Comparison of ENCODE assay signal across 2 cellular contexts in the genomic region with DNA sequence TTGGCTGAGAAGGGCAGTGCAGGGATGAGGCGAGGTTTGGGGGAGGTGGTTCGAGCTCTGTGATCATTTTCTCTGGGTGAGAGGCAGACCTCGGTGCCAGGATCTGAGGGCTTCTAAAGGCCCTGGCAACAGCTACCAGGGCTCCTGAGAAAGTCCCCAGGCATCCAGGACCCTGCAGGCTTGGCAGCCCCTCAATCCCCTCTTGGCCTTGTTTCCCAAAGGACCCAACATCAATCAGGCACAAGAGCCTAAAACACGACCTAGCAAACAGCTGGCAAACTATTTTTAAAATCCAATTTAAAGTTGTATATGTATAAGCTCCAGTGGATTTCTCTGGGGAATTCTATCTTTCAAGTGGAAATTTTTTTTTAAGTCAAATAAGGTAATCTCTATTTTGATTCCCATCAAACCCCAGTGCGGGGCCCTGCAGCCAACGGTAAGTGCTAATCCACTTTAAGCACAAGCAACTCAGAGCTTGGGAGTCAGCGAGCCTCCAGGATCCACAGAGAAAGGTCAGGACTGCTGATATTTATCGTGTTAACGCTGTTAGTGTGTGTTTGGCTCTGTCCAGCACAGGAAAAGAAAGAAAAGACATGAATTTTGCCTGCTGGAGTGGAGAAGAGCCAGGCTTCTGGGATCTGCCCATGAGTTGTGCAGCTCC.
TF ChIP-seq lines count a peak whose summit lies in the region.

No MANE protein-coding gene starts in this region.

TF ChIP-seq in H1, 55 proteins besides CTCF, POLR2A, EP300 and RAD21:
- no peak for TF ChIP-seq CHD2 (IDR thresholded peaks at IDR 0.05; ENCODE audit: low read length)
- no peak for TF ChIP-seq GTF2F1 (IDR thresholded peaks at IDR 0.05; ENCODE audit: borderline replicate concordance, low read depth, low read length)
- no peak for TF ChIP-seq JUN (IDR thresholded peaks at IDR 0.05; ENCODE audit: low read depth, low read length)
- TF ChIP-seq POLR2AphosphoS5 (IDR thresholded peaks at IDR 0.05; ENCODE audit: low read depth, low read length): no peak
- TF ChIP-seq, protein P1, sequence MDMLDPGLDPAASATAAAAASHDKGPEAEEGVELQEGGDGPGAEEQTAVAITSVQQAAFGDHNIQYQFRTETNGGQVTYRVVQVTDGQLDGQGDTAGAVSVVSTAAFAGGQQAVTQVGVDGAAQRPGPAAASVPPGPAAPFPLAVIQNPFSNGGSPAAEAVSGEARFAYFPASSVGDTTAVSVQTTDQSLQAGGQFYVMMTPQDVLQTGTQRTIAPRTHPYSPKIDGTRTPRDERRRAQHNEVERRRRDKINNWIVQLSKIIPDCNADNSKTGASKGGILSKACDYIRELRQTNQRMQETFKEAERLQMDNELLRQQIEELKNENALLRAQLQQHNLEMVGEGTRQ (IDR thresholded peaks at IDR 0.05; ENCODE audit: low read length): no peak
- no peak for TF ChIP-seq NANOG (IDR thresholded peaks at IDR 0.05; ENCODE audit: insufficient read depth, low read depth, low read length, poor library complexity, severe bottlenecking)
- no peak for TF ChIP-seq KDM5A (IDR thresholded peaks at IDR 0.05; ENCODE audit: low read length)
- TF ChIP-seq JUND (IDR thresholded peaks at IDR 0.05; ENCODE audit: low read length): no peak
- TF ChIP-seq, protein P2, sequence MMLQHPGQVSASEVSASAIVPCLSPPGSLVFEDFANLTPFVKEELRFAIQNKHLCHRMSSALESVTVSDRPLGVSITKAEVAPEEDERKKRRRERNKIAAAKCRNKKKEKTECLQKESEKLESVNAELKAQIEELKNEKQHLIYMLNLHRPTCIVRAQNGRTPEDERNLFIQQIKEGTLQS (IDR thresholded peaks at IDR 0.05; ENCODE audit: insufficient read depth, low read depth, low read length): no peak
- TF ChIP-seq FOSL1 (IDR thresholded peaks at IDR 0.05; ENCODE audit: insufficient read depth, low read depth, low read length): no peak
- no peak for TF ChIP-seq MAFK (IDR thresholded peaks at IDR 0.05; ENCODE audit: low read depth, low read length)
- no peak for TF ChIP-seq BRCA1 (IDR thresholded peaks at IDR 0.05; ENCODE audit: low read depth, low read length)
- TF ChIP-seq MAX (IDR thresholded peaks at IDR 0.05): no peak
- no peak for TF ChIP-seq BCL11A (IDR thresholded peaks at IDR 0.05; ENCODE audit: low read depth in 2 of 2, low read length in 2 of 2)
- TF ChIP-seq SP1 (IDR thresholded peaks at IDR 0.05; ENCODE audit: low read depth, low read length): no peak
- no peak for TF ChIP-seq SIX5 (IDR thresholded peaks at IDR 0.05; ENCODE audit: low read depth, low read length)
- no peak for TF ChIP-seq EZH2 (IDR thresholded peaks at IDR 0.05; ENCODE audit: low read depth, low read length, severe bottlenecking)
- TF ChIP-seq RXRA (IDR thresholded peaks at IDR 0.05; ENCODE audit: insufficient read depth, low read depth, low read length): no peak

TF ChIP-seq in neural cell, 6 proteins besides CTCF, POLR2A, EP300 and RAD21:
- no peak for TF ChIP-seq SMC3 (conservative IDR thresholded peaks at IDR 0.05; ENCODE audit: poor library complexity)
- TF ChIP-seq REST (IDR thresholded peaks at IDR 0.05; ENCODE audit: borderline replicate concordance): no peak
- TF ChIP-seq POLR2AphosphoS5 (IDR thresholded peaks at IDR 0.05): no peak
- TF ChIP-seq TAF1 (IDR thresholded peaks at IDR 0.05; ENCODE audit: low read depth): no peak
- TF ChIP-seq EZH2 (IDR thresholded peaks at IDR 0.05; ENCODE audit: borderline replicate concordance, insufficient read depth, low read length, poor library complexity, severe bottlenecking): no peak
- no peak for TF ChIP-seq MXI1 (conservative IDR thresholded peaks at IDR 0.05; ENCODE audit: poor library complexity, severe bottlenecking)
